Comparison of ENCODE assay signal across 8 cellular contexts in genomic region chr3:37974121-37974927, GRCh38. TPM values are rescaled to one million over a fixed set of nuclear protein-coding genes. Genes with fewer than 3 reads are reported as not detected.
DNase-seq lines count a peak whose midpoint lies in the region.

No MANE protein-coding gene starts in this region.

- no peak overlapping the region for H3K23ac ChIP-seq in mesendoderm (ENCODE audit: low read length)

- no peaks in the 10 kb centered on the region for H3K9me3 ChIP-seq in HAP-1

- H3K4me1 ChIP-seq in HAP-1 (no peaks in the 10 kb centered on the region), mesendoderm (ENCODE audit: control insufficient read depth, low read depth, low read length) (no peaks in the 10 kb centered on the region)

- no peak overlapping the region for H2AK5ac ChIP-seq in mesendoderm (ENCODE audit: low read length)

- H3K27me3 ChIP-seq in HAP-1 (ENCODE audit: low read depth) (no peaks in the 10 kb centered on the region), mesendoderm (ENCODE audit: insufficient read depth, low read length, poor library complexity) (no peaks in the 10 kb centered on the region)

- H2BK5ac ChIP-seq in mesendoderm (ENCODE audit: low read length), result no peak overlapping the region

- no peak overlapping the region for H3K18ac ChIP-seq in mesendoderm (ENCODE audit: low read length)

- H4K8ac ChIP-seq in mesendoderm (ENCODE audit: low read depth, low read length), result no peak overlapping the region

- no peaks in the 10 kb centered on the region for H3K79me1 ChIP-seq in mesendoderm (ENCODE audit: low read length)

- no CpG with 5 or more reads among the region's 9 CpGs for WGBS in mesendoderm (ENCODE audit: extremely low coverage, insufficient coverage, low lambda C conversion rate)

- no peak overlapping the region for H3K4me3 ChIP-seq in HAP-1
- H3K4me3 ChIP-seq in mesendoderm (ENCODE audit: low read length), result no peak overlapping the region

- peaks cover 10% of the 10 kb centered on the region for H3K36me3 ChIP-seq in HAP-1 (replicated peaks)
- no peaks in the 10 kb centered on the region for H3K36me3 ChIP-seq in mesendoderm (ENCODE audit: control insufficient read depth, insufficient read depth, low read length)

- H3K9ac ChIP-seq in mesendoderm (ENCODE audit: low read length), result no peak overlapping the region

- no peak overlapping the region for H2BK15ac ChIP-seq in mesendoderm (replicated peaks; ENCODE audit: low read depth)

- no peak overlapping the region for H2BK120ac ChIP-seq in mesendoderm (ENCODE audit: low read depth, low read length)

- no peak overlapping the region for H3K4me2 ChIP-seq in mesendoderm (ENCODE audit: low read length)

- no peak overlapping the region for H3K27ac ChIP-seq in mesendoderm (ENCODE audit: low read depth, low read length)

- no peaks in the 10 kb centered on the region for H3K79me2 ChIP-seq in mesendoderm (ENCODE audit: control insufficient read depth, insufficient read depth, low read length)

- in situ Hi-C loops in HAP-1 (cut with MboI; ENCODE audit: low sequenced_read_pairs), result no loop called here

- H4K5ac ChIP-seq in mesendoderm (ENCODE audit: low read length), result no peak overlapping the region

- no peak overlapping the region for H3K56ac ChIP-seq in mesendoderm (ENCODE audit: low read length)

- DNase-seq in NCI-H1105 treated with DMSO at 0.1 percent for 48 hours (lab: John Stamatoyannopoulos, UW) (peak; percentile 9), NCI-H1105 (lab: John Stamatoyannopoulos, UW) (no peak), HAP-1 (ENCODE audit: low spot score in 2 of 2) (peak; percentile 16 to 75), MV-4-11 (lab: John Stamatoyannopoulos, UW) (peak; percentile 71), mesendoderm (peak; percentile 89)
- peak; percentile 65 for DNase-seq in activated CD4-positive, alpha-beta T cell treated with anti-CD3 and anti-CD28 coated beads, Interleukin-2, amount 50 U/mL, for 1 hour
- peak; percentile 65 for DNase-seq in effector CD4-positive, alpha-beta T cell
- peak; percentile 37 for DNase-seq in stimulated activated CD8-positive, alpha-beta memory T cell treated with anti-CD3 and anti-CD28 coated beads, Interleukin-4, amount 100 ng/mL, for 1 hour (ENCODE audit: low read depth in 2 of 2, low spot score in 1 of 2)

- H3K4ac ChIP-seq in mesendoderm (ENCODE audit: low read depth, low read length), result no peak overlapping the region

RNA-seq across cellular contexts. Expression of gene VILL, which starts 16.3 kb away (rescaled TPM):
- polyA plus RNA-seq in mesendoderm (2013, experiment 1 of 2), result 1.9 TPM
- 2.2 TPM for polyA plus RNA-seq in mesendoderm (2013, experiment 2 of 2)

RNA-seq across cellular contexts. Expression of gene PLCD1, which starts 55.1 kb away (rescaled TPM):
- 6.8 TPM for polyA plus RNA-seq in mesendoderm (2013, experiment 1 of 2)
- polyA plus RNA-seq in mesendoderm (2013, experiment 2 of 2), result 6.6 TPM
